Comparison of ENCODE assay signal across 8 cellular contexts in genomic region chr3:49673715-49674490, GRCh38. TPM values are rescaled to one million over a fixed set of nuclear protein-coding genes. Genes with fewer than 3 reads are reported as not detected.
DNase-seq lines count a peak whose midpoint lies in the region; ATAC-seq and TF ChIP-seq lines count a peak whose summit lies in the region.

Gene APEH, plus strand, starts transcription at chr3:49674351. Its CDS starts 51 bp downstream, at chr3:49674402.

- H3K4me3 ChIP-seq in Jurkat, Clone E6-1 (ENCODE audit: low read length) = peak within 1 kb of the TSS; percentile 92
- peak within 1 kb of the TSS; percentile 72 to 90 (median 81) for H3K4me3 ChIP-seq in fibroblast of lung (replicated peaks in 1 of 4; ENCODE audit: control extremely low read depth in 1 of 4, insufficient read depth in 1 of 4, low read depth in 3 of 4, low read length in 4 of 4)

- DNase-seq in CMK (ENCODE audit: low read depth) = peak; percentile 99
- DNase-seq in Jurkat, Clone E6-1 (ENCODE audit: low read depth, low spot score) = peak; percentile 98
- DNase-seq in activated T-cell treated with anti-CD3 and anti-CD28 coated beads for 24 hours (ENCODE audit: low read depth) = peak; percentile 97
- peak; percentile 97 to 98 for DNase-seq in fibroblast of lung (ENCODE audit: low read depth in 2 of 2)
- peak; percentile 98 for DNase-seq in nephron progenitor cell
- peak; percentile 94 for DNase-seq in stromal cell of bone marrow (ENCODE audit: low read depth)
- no peak for DNase-seq in NCI-H1417 treated with DMSO at 0.1 percent for 48 hours (lab: John Stamatoyannopoulos, UW)

- H3K9me3 ChIP-seq in fibroblast of lung (ENCODE audit: control insufficient read depth, insufficient read depth, low read depth, low read length) = no peaks in the 10 kb centered on the region

- H3K9me3 Mint-ChIP-seq in nephron progenitor cell = no peaks in the 10 kb centered on the region

- no peak for TF ChIP-seq CTCF in fibroblast of lung (conservative IDR thresholded peaks at IDR 0.05 in 1 of 2, IDR thresholded peaks at IDR 0.05 in 1 of 2; ENCODE audit: low read depth in 1 of 2, low read length in 2 of 2)
- no peak for TF ChIP-seq CTCF in nephron progenitor cell (IDR thresholded peaks at IDR 0.05)

- H3K4me1 ChIP-seq in fibroblast of lung (ENCODE audit: control insufficient read depth, extremely low read depth, insufficient read depth, low read length) = peaks cover 6% of the 10 kb centered on the region

- peaks cover 40% of the 10 kb centered on the region for H3K4me1 Mint-ChIP-seq in nephron progenitor cell

- peak; percentile 82 for ATAC-seq in GM21529 (IDR thresholded peaks at IDR 0.05; ENCODE audit: unreplicated experiment)

- H3K27ac Mint-ChIP-seq in nephron progenitor cell = peak within 1 kb of the TSS; percentile 96

- no peaks in the 10 kb centered on the region for H4K20me1 ChIP-seq in fibroblast of lung (ENCODE audit: control insufficient read depth, extremely low read depth, insufficient read depth, low read length)

- peak within 1 kb of the TSS; percentile 45 for H2AFZ ChIP-seq in fibroblast of lung (ENCODE audit: low read length)

- H3K27ac ChIP-seq in fibroblast of lung (ENCODE audit: insufficient read depth, low read length) = peak within 1 kb of the TSS; percentile 97

- H3K79me2 ChIP-seq in fibroblast of lung (ENCODE audit: control insufficient read depth, insufficient read depth, low read length) = peaks cover 11% of the 10 kb centered on the region

- H3K27me3 ChIP-seq in fibroblast of lung (ENCODE audit: control insufficient read depth, insufficient read depth, low read length) = no peaks in the 10 kb centered on the region

- peaks cover 17% of the 10 kb centered on the region for H3K36me3 ChIP-seq in fibroblast of lung (ENCODE audit: control insufficient read depth, insufficient read depth, low read length)

- peak within 1 kb of the TSS; percentile 90 for H3K4me3 Mint-ChIP-seq in nephron progenitor cell

- peak within 1 kb of the TSS; percentile 95 for H3K4me2 ChIP-seq in fibroblast of lung (ENCODE audit: extremely low read depth, insufficient read depth, low read length)

- no peaks in the 10 kb centered on the region for H3K27me3 Mint-ChIP-seq in nephron progenitor cell (ENCODE audit: low read depth, poor library complexity)

- H3K36me3 Mint-ChIP-seq in nephron progenitor cell (ENCODE audit: low read depth) = peaks cover 13% of the 10 kb centered on the region

- peak within 1 kb of the TSS; percentile 89 for H3K9ac ChIP-seq in fibroblast of lung (ENCODE audit: insufficient read depth, low read length)

RNA-seq across cellular contexts. Expression of gene APEH, which starts in this region (rescaled TPM):
- polyA plus RNA-seq in Jurkat, Clone E6-1 (2012; ENCODE audit: insufficient read depth, insufficient read length) = 191 TPM
- 110 and 137 TPM in 2 replicates for total RNA-seq in fibroblast of lung
- polyA plus RNA-seq in fibroblast of lung = 52.6 and 75.7 TPM in 2 replicates
- polyA plus RNA-seq in fibroblast of lung (2012) = 83.9 and 131 TPM in 2 replicates
- 184 and 328 TPM in 2 replicates for polyA minus RNA-seq in fibroblast of lung (ENCODE audit: low replicate concordance)
